ENCODE assay signal across 9 cellular contexts in the genomic region with DNA sequence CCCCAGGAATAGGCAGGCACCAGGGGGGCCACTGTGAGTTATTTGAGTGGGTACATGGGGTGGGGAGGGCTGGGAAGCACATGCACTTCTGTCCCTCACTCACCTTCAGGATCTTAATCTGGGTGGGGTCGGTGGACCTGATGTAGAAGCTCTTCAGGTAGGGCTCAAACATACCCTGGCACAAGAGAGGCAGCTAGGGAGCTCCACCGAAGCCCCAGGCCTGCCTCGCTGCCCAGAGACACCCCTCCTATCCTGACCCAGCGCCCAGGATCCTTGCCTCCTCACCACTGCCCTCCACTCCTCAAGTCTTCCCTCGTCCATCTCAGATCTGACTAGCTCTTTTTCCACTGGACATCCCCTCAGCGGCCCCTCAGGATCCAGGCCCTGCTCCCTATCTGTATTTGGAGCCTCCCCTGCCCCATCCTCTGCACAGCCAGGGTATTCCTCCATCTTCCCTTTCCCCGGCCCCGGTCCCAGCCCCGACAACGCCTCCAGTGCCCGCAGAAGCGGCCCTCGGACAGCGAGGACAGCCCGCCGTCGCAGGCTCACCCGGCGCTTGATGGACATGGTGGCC. TPM values are rescaled to one million over a fixed set of nuclear protein-coding genes. Genes with fewer than 3 reads are reported as not detected.
A peak's percentile ranks its signal among the peaks of the same experiment; 100 is the strongest.
DNase-seq lines count a peak whose midpoint lies in the region; ATAC-seq and TF ChIP-seq lines count a peak whose summit lies in the region.
"Had no signal": no experiment of that assay in that cellular context is flagged by ENCODE, and none has a peak within 500 bp of the region (broad histone marks: within the 10 kb centered on the region; RNA-seq: fewer than 3 reads in every experiment).

No MANE protein-coding gene starts in this region.

- H3K9me3 Mint-ChIP-seq in GM23338: no peaks in the 10 kb centered on the region; the same call in 2 of the 3 replicates
- H3K9me3 Mint-ChIP-seq in WTC11: no peaks in the 10 kb centered on the region

- H3K9me2 ChIP-seq in GM23338 (ENCODE audit: insufficient read depth): no peaks in the 10 kb centered on the region
- no peaks in the 10 kb centered on the region for H3K9me2 ChIP-seq in hepatocyte (replicated peaks; ENCODE audit: insufficient read depth)

- POLR2A ChIA-PET in WTC11 (lab: Charles Lee): interaction anchor here (0.6 to 2.0 kb wide), 3 partner anchors 29 to 261 kb away, joined by 7 to 8 read pairs (median 7); a partner anchor contains a TSS

- no peaks in the 10 kb centered on the region for H3K36me3 Mint-ChIP-seq in GM23338 (ENCODE audit: low read depth)
- H3K36me3 Mint-ChIP-seq in WTC11: no peaks in the 10 kb centered on the region

- no peak overlapping the region; the same call in 1 of the 2 replicates for H3K27ac Mint-ChIP-seq in GM23338
- no peak overlapping the region for H3K27ac Mint-ChIP-seq in WTC11

- peaks cover 10% of the 10 kb centered on the region for H3K4me1 ChIP-seq in GM23338 (ENCODE audit: insufficient read depth)
- no peaks in the 10 kb centered on the region for H3K4me1 ChIP-seq in hepatocyte (ENCODE audit: insufficient read depth)

- H3K27ac ChIP-seq in GM23338 (ENCODE audit: low read depth) (no peak overlapping the region), hepatocyte (no peak overlapping the region)

- H4K20me1 ChIP-seq in GM23338 (replicated peaks; ENCODE audit: insufficient read depth) (no peaks in the 10 kb centered on the region), hepatocyte (ENCODE audit: insufficient read depth, poor library complexity, severe bottlenecking) (no peaks in the 10 kb centered on the region)

- H3K27me3 Mint-ChIP-seq in GM23338 (ENCODE audit: insufficient read depth, low read depth, poor library complexity) (peaks cover 10% of the 10 kb centered on the region), WTC11 (ENCODE audit: low read depth) (peaks cover 17% of the 10 kb centered on the region)

- CTCF ChIA-PET in WTC11 (lab: Charles Lee): interaction anchor here (0.5 to 2.5 kb wide), 7 partner anchors 29 to 170 kb away, joined by 3 to 10 read pairs (median 8); a partner anchor contains a TSS

- H3K27me3 ChIP-seq in GM23338 (ENCODE audit: insufficient read depth): no peaks in the 10 kb centered on the region
- peaks cover 12% of the 10 kb centered on the region for H3K27me3 ChIP-seq in hepatocyte

- H3K4me3 ChIP-seq in GM23338: peak overlapping the region; percentile 92
- H3K4me3 ChIP-seq in hepatocyte: peak overlapping the region; percentile 52
- H3K4me3 ChIP-seq: MG63 had no signal

- H3F3A ChIP-seq in GM23338 (replicated peaks; ENCODE audit: low read depth): no peaks in the 10 kb centered on the region

- TF ChIP-seq CTCF in GM23338 (conservative IDR thresholded peaks at IDR 0.05; ENCODE audit: low read depth in 2 of 2) (no peak), WTC11 (IDR thresholded peaks at IDR 0.05) (no peak), hepatocyte (IDR thresholded peaks at IDR 0.05; ENCODE audit: poor library complexity) (no peak)

- H3K4me3 Mint-ChIP-seq in GM23338 (peak overlapping the region; percentile 92), WTC11 (peak overlapping the region; percentile 96)

- peak overlapping the region; percentile 97 for H2AFZ ChIP-seq in GM23338
- peak overlapping the region; percentile 72 for H2AFZ ChIP-seq in hepatocyte

- no peaks in the 10 kb centered on the region for H3K79me2 ChIP-seq in GM23338 (replicated peaks; ENCODE audit: insufficient read depth)
- no peaks in the 10 kb centered on the region for H3K79me2 ChIP-seq in hepatocyte

- peak; percentile 50 for ATAC-seq in GM23338
- ATAC-seq in WTC11: peak; percentile 49
- no peak for ATAC-seq in HG03457 (IDR thresholded peaks at IDR 0.05; ENCODE audit: unreplicated experiment)
- ATAC-seq in GM21381 (IDR thresholded peaks at IDR 0.05; ENCODE audit: unreplicated experiment): no peak

- H3K4me2 ChIP-seq in GM23338: peak overlapping the region; percentile 90
- peak overlapping the region; percentile 82 for H3K4me2 ChIP-seq in hepatocyte

- H3K4me1 Mint-ChIP-seq in GM23338 (peaks cover 11% of the 10 kb centered on the region; the same call in 2 of the 3 replicates), WTC11 (peaks cover 16% of the 10 kb centered on the region)

- no peaks in the 10 kb centered on the region for H3K36me3 ChIP-seq in GM23338 (ENCODE audit: insufficient read depth)
- H3K36me3 ChIP-seq in hepatocyte (replicated peaks; ENCODE audit: insufficient read depth, low read depth): no peaks in the 10 kb centered on the region
- H3K36me3 ChIP-seq: MG63 had no signal

- DNase-seq in GM23338 (ENCODE audit: low spot score) (peak; percentile 70), WTC11 (ENCODE audit: low spot score) (no peak), hepatocyte (ENCODE audit: low spot score) (no peak), retina (peak; percentile 68), MV-4-11 (lab: John Stamatoyannopoulos, UW) (no peak), AG08395 (ENCODE audit: low spot score) (no peak)
- DNase-seq: MG63 had no signal

- no peaks in the 10 kb centered on the region for H3K9me3 ChIP-seq in hepatocyte (ENCODE audit: low read depth)
- H3K9me3 ChIP-seq: MG63 had no signal

- 34% methylated on average over 14 of the region's 19 CpGs for WGBS in hepatocyte (ENCODE audit: low lambda C conversion rate, missing lambda C conversion rate)

TF ChIP-seq in GM23338, 12 proteins besides CTCF, POLR2A, EP300 and RAD21 (continues in another document):
- no peak for TF ChIP-seq CREB1 (CRISPR knock-in tag; IDR thresholded peaks at IDR 0.05; ENCODE audit: low read depth)
- TF ChIP-seq JUNB (IDR thresholded peaks at IDR 0.05; ENCODE audit: unreplicated experiment): no peak

TF ChIP-seq in WTC11, 78 proteins besides CTCF, POLR2A, EP300 and RAD21:
- TF ChIP-seq ESRRA (CRISPR knock-in tag; IDR thresholded peaks at IDR 0.05; ENCODE audit: borderline replicate concordance) (no peak), SMAD4 (CRISPR knock-in tag; IDR thresholded peaks at IDR 0.05) (no peak), TEAD4 (CRISPR knock-in tag; IDR thresholded peaks at IDR 0.05) (0 out of 2 replicates have a peak, but pooled peaks have one; percentile 15), NR3C1 (CRISPR knock-in tag; conservative IDR thresholded peaks at IDR 0.05; ENCODE audit: low read depth) (no peak)
- TF ChIP-seq, protein P1, sequence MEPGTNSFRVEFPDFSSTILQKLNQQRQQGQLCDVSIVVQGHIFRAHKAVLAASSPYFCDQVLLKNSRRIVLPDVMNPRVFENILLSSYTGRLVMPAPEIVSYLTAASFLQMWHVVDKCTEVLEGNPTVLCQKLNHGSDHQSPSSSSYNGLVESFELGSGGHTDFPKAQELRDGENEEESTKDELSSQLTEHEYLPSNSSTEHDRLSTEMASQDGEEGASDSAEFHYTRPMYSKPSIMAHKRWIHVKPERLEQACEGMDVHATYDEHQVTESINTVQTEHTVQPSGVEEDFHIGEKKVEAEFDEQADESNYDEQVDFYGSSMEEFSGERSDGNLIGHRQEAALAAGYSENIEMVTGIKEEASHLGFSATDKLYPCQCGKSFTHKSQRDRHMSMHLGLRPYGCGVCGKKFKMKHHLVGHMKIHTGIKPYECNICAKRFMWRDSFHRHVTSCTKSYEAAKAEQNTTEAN (CRISPR knock-in tag; IDR thresholded peaks at IDR 0.05): no peak
- TF ChIP-seq, protein P2, sequence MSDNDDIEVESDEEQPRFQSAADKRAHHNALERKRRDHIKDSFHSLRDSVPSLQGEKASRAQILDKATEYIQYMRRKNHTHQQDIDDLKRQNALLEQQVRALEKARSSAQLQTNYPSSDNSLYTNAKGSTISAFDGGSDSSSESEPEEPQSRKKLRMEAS (CRISPR knock-in tag; IDR thresholded peaks at IDR 0.05): peak; percentile 52; the same call in 1 of the 2 replicates

RNA-seq across cellular contexts. Expression of a gene that starts 30.0 kb away (rescaled TPM):
- 14.0 and 19.2 TPM in 2 replicates for total RNA-seq in GM23338 (2014; rRNA removed; shearing (Covaris generic))
- 9.5 and 9.8 TPM in 2 replicates for polyA plus RNA-seq in GM23338 (2016; fragmentation: Nextera tagmentation; extraction: Ambion mirVana)
- 15.2 to 17.7 TPM (median 17.5 TPM) in 3 replicates for total RNA-seq in WTC11 (2021)
- total RNA-seq in hepatocyte: 2.3 and 4.5 TPM in 2 replicates
- 2.9 and 4.1 TPM in 2 replicates for polyA plus RNA-seq in hepatocyte

RNA-seq across cellular contexts. Expression of a gene that starts 32.5 kb away (rescaled TPM):
- total RNA-seq in GM23338 (2014; rRNA removed; shearing (Covaris generic)): 7.0 and 9.4 TPM in 2 replicates
- polyA plus RNA-seq in GM23338 (2016; fragmentation: Nextera tagmentation; extraction: Ambion mirVana): 4.1 and 5.2 TPM in 2 replicates
- 2.5 to 3.9 TPM (median 3.2 TPM) in 3 replicates for total RNA-seq in WTC11 (2021)
- 0.87 and 1.6 TPM in 2 replicates for total RNA-seq in hepatocyte
- 1.2 and 1.9 TPM in 2 replicates for polyA plus RNA-seq in hepatocyte

Comparison
In these comparisons a context has a peak if more than half of its experiments do, and no peak if none do; other contexts are left out.
1. ATAC-seq: peak in GM23338 (single experiment) and WTC11 (single experiment); none in HG03457 (single experiment) and GM21381 (single experiment).
2. DNase-seq: peak in GM23338 (single experiment) and retina (single experiment); none in WTC11 (single experiment), hepatocyte (single experiment), MV-4-11 (single experiment) and AG08395 (single experiment).